Comparison of ENCODE assay signal across 1 cellular context in genomic region chr11:76380977-76381719, GRCh38.
TF ChIP-seq lines count a peak whose summit lies in the region.

TSS of gene GVQW3 (plus strand) at chr11:76381323. CDS start at chr11:76381829, 506 bp downstream.
A gene with protein sequence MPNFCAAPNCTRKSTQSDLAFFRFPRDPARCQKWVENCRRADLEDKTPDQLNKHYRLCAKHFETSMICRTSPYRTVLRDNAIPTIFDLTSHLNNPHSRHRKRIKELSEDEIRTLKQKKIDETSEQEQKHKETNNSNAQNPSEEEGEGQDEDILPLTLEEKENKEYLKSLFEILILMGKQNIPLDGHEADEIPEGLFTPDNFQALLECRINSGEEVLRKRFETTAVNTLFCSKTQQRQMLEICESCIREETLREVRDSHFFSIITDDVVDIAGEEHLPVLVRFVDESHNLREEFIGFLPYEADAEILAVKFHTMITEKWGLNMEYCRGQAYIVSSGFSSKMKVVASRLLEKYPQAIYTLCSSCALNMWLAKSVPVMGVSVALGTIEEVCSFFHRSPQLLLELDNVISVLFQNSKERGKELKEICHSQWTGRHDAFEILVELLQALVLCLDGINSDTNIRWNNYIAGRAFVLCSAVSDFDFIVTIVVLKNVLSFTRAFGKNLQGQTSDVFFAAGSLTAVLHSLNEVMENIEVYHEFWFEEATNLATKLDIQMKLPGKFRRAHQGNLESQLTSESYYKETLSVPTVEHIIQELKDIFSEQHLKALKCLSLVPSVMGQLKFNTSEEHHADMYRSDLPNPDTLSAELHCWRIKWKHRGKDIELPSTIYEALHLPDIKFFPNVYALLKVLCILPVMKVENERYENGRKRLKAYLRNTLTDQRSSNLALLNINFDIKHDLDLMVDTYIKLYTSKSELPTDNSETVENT (minus strand): TSS chr11:76381132. CDS start chr11:76380836, 296 bp downstream.

TF ChIP-seq in K562, 482 proteins besides CTCF, POLR2A, EP300 and RAD21 (continued from another document and continues in another):
- TF ChIP-seq, protein P1, sequence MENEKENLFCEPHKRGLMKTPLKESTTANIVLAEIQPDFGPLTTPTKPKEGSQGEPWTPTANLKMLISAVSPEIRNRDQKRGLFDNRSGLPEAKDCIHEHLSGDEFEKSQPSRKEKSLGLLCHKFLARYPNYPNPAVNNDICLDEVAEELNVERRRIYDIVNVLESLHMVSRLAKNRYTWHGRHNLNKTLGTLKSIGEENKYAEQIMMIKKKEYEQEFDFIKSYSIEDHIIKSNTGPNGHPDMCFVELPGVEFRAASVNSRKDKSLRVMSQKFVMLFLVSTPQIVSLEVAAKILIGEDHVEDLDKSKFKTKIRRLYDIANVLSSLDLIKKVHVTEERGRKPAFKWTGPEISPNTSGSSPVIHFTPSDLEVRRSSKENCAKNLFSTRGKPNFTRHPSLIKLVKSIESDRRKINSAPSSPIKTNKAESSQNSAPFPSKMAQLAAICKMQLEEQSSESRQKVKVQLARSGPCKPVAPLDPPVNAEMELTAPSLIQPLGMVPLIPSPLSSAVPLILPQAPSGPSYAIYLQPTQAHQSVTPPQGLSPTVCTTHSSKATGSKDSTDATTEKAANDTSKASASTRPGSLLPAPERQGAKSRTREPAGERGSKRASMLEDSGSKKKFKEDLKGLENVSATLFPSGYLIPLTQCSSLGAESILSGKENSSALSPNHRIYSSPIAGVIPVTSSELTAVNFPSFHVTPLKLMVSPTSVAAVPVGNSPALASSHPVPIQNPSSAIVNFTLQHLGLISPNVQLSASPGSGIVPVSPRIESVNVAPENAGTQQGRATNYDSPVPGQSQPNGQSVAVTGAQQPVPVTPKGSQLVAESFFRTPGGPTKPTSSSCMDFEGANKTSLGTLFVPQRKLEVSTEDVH (IDR thresholded peaks at IDR 0.05; ENCODE audit: low read depth, partially characterized antibody), result peak; percentile 55
- TF ChIP-seq TAL1 (IDR thresholded peaks at IDR 0.05) (no peak), PHB2 (IDR thresholded peaks at IDR 0.05; ENCODE audit: low read depth) (no peak), MGA (IDR thresholded peaks at IDR 0.05) (peak; percentile 65), ZNF197 (CRISPR knock-in tag; IDR thresholded peaks at IDR 0.05; ENCODE audit: low read depth) (no peak), ELF1 (tag; IDR thresholded peaks at IDR 0.05) (peak; percentile 85), ZNF24 (IDR thresholded peaks at IDR 0.05) (no peak), NFYB (IDR thresholded peaks at IDR 0.05; ENCODE audit: extremely low read depth, insufficient read length) (no peak), COPS2 (conservative IDR thresholded peaks at IDR 0.05) (no peak), STAT5B (CRISPR knock-in tag; IDR thresholded peaks at IDR 0.05) (no peak), MBD1 (CRISPR knock-in tag; IDR thresholded peaks at IDR 0.05) (no peak), KAT8 (IDR thresholded peaks at IDR 0.05; ENCODE audit: low read depth) (no peak), FOXO4 (CRISPR knock-in tag; IDR thresholded peaks at IDR 0.05) (no peak), PRDM10 (IDR thresholded peaks at IDR 0.05; ENCODE audit: partially characterized antibody) (peak; percentile 85), SP1 (CRISPR knock-in tag; IDR thresholded peaks at IDR 0.05) (peak; percentile 73; the same call in 1 of the 2 replicates)
- TF ChIP-seq, protein P2, sequence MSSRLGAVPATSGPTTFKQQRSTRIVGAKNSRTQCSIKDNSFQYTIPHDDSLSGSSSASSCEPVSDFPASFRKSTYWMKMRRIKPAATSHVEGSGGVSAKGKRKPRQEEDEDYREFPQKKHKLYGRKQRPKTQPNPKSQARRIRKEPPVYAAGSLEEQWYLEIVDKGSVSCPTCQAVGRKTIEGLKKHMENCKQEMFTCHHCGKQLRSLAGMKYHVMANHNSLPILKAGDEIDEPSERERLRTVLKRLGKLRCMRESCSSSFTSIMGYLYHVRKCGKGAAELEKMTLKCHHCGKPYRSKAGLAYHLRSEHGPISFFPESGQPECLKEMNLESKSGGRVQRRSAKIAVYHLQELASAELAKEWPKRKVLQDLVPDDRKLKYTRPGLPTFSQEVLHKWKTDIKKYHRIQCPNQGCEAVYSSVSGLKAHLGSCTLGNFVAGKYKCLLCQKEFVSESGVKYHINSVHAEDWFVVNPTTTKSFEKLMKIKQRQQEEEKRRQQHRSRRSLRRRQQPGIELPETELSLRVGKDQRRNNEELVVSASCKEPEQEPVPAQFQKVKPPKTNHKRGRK (tag; IDR thresholded peaks at IDR 0.05), result no peak
- TF ChIP-seq, protein P3, sequence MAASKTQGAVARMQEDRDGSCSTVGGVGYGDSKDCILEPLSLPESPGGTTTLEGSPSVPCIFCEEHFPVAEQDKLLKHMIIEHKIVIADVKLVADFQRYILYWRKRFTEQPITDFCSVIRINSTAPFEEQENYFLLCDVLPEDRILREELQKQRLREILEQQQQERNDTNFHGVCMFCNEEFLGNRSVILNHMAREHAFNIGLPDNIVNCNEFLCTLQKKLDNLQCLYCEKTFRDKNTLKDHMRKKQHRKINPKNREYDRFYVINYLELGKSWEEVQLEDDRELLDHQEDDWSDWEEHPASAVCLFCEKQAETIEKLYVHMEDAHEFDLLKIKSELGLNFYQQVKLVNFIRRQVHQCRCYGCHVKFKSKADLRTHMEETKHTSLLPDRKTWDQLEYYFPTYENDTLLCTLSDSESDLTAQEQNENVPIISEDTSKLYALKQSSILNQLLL (CRISPR knock-in tag; IDR thresholded peaks at IDR 0.05; ENCODE audit: borderline replicate concordance), result no peak
